ENCODE assay signal across 13 cellular contexts in genomic region chrX:72127332-72127731, GRCh38. TPM values are rescaled to one million over a fixed set of nuclear protein-coding genes. Genes with fewer than 3 reads are reported as not detected.
DNase-seq lines count a peak whose midpoint lies in the region; ATAC-seq, FAIRE-seq and TF ChIP-seq lines count a peak whose summit lies in the region.
"Had no signal": no experiment of that assay in that cellular context is flagged by ENCODE, and none has a peak within 500 bp of the region (broad histone marks: within the 10 kb centered on the region; RNA-seq: fewer than 3 reads in every experiment).

No MANE protein-coding gene starts in this region.

- FAIRE-seq in GM12892 (lab: Jason Lieb, UNC) = no peak
- FAIRE-seq: D721Med had no signal

- no peaks in the 10 kb centered on the region for H3K9me2 ChIP-seq in Loucy (replicated peaks; ENCODE audit: low read depth, low read length)

- peaks cover 65% of the 10 kb centered on the region for H3K4me1 Mint-ChIP-seq in endothelial cell (ENCODE audit: unreplicated experiment)

- no peak for ATAC-seq in HG03442 (IDR thresholded peaks at IDR 0.05; ENCODE audit: unreplicated experiment)

- H3K36me3 ChIP-seq in Loucy (ENCODE audit: insufficient read depth, low read length) (no peaks in the 10 kb centered on the region), muscle layer of colon (ENCODE audit: insufficient read depth, low read length) (peaks cover 7% of the 10 kb centered on the region), stomach smooth muscle (ENCODE audit: control insufficient read depth in 2 of 2, insufficient read depth in 2 of 2, low read length in 2 of 2) (no peaks in the 10 kb centered on the region)

- H3K27ac Mint-ChIP-seq in endothelial cell (ENCODE audit: unreplicated experiment) = peak overlapping the region; percentile 24
- H3K27ac Mint-ChIP-seq: CD8-positive, alpha-beta T cell; GM23338; IgD-negative memory B cell had no signal

- H3K4me1 ChIP-seq in Loucy (ENCODE audit: insufficient read depth, low read length, poor library complexity, severe bottlenecking) (peaks cover 49% of the 10 kb centered on the region), muscle layer of colon (ENCODE audit: insufficient read depth, low read length) (peaks cover 38% of the 10 kb centered on the region), stomach smooth muscle (ENCODE audit: control insufficient read depth, insufficient read depth, low read length) (peaks cover 47% of the 10 kb centered on the region)

- no peaks in the 10 kb centered on the region for H3K9me3 Mint-ChIP-seq in endothelial cell (ENCODE audit: unreplicated experiment)
- H3K9me3 Mint-ChIP-seq: CD8-positive, alpha-beta T cell; IgD-negative memory B cell had no signal

- peaks cover 6% of the 10 kb centered on the region for H3K27me3 Mint-ChIP-seq in endothelial cell (ENCODE audit: unreplicated experiment)

- H4K20me1 ChIP-seq in Loucy (ENCODE audit: insufficient read depth, low read length, poor library complexity, severe bottlenecking) = no peaks in the 10 kb centered on the region

- no peak overlapping the region for H3K4me3 ChIP-seq in Loucy (ENCODE audit: low read length, poor library complexity, severe bottlenecking)
- H3K4me3 ChIP-seq in muscle layer of colon (ENCODE audit: low read depth in 1 of 2, low read length in 2 of 2) = no peak overlapping the region
- no peak overlapping the region for H3K4me3 ChIP-seq in stomach smooth muscle (ENCODE audit: low read length in 2 of 2)
- H3K4me3 ChIP-seq: GM23338 had no signal

- H3K4me3 Mint-ChIP-seq in endothelial cell (ENCODE audit: unreplicated experiment) = no peak overlapping the region
- H3K4me3 Mint-ChIP-seq: B cell; CD8-positive, alpha-beta T cell; GM23338; IgD-negative memory B cell had no signal

- peaks cover 18% of the 10 kb centered on the region for H3K36me3 Mint-ChIP-seq in endothelial cell (ENCODE audit: low read depth, unreplicated experiment)
- H3K36me3 Mint-ChIP-seq: CD8-positive, alpha-beta T cell had no signal

- DNase-seq in endothelial cell (ENCODE audit: low spot score) = no peak
- no peak for DNase-seq in GM12892 (ENCODE audit: insufficient read length)
- no peak for DNase-seq in putamen (ENCODE audit: low spot score)

- H3K4me2 ChIP-seq in Loucy (ENCODE audit: low read depth, low read length, poor library complexity, severe bottlenecking) = no peak overlapping the region
- H3K4me2 ChIP-seq: GM23338 had no signal

- H3K27me3 ChIP-seq in Loucy (ENCODE audit: insufficient read depth, low read length, poor library complexity, severe bottlenecking) (no peaks in the 10 kb centered on the region), muscle layer of colon (ENCODE audit: control insufficient read depth in 1 of 2, insufficient read depth in 2 of 2, low read length in 2 of 2) (peaks cover 5 to 26% of the 10 kb centered on the region in 2 donors), stomach smooth muscle (ENCODE audit: control insufficient read depth in 1 of 2, insufficient read depth in 2 of 2, low read length in 2 of 2) (peaks cover 0 to 32% of the 10 kb centered on the region in 2 donors)

- H3F3A ChIP-seq in Loucy (ENCODE audit: low read depth) = no peaks in the 10 kb centered on the region

- no peak for TF ChIP-seq CTCF in Loucy (conservative IDR thresholded peaks at IDR 0.05; ENCODE audit: low read length)
- TF ChIP-seq CTCF in endothelial cell (IDR thresholded peaks at IDR 0.05; ENCODE audit: unreplicated experiment) = no peak

- TF ChIP-seq POLR2A in GM12892 (IDR thresholded peaks at IDR 0.05; ENCODE audit: low read depth, low read length) = no peak

- H3K27ac ChIP-seq in muscle layer of colon (ENCODE audit: low read depth, low read length) (peak overlapping the region; percentile 65), stomach smooth muscle (ENCODE audit: low read length) (peak overlapping the region; percentile 74)

- no peaks in the 10 kb centered on the region for H3K79me2 ChIP-seq in Loucy (ENCODE audit: insufficient read depth, low read length)

- no peak overlapping the region for H2AFZ ChIP-seq in Loucy (ENCODE audit: low read length)
- H2AFZ ChIP-seq: GM23338 had no signal

- H3K9me3 ChIP-seq in Loucy (ENCODE audit: insufficient read depth, low read depth, low read length) = no peaks in the 10 kb centered on the region
- no peaks in the 10 kb centered on the region for H3K9me3 ChIP-seq in muscle layer of colon (ENCODE audit: low read length)
- H3K9me3 ChIP-seq in stomach smooth muscle (ENCODE audit: control insufficient read depth in 2 of 2, low read length in 2 of 2) = no peaks in the 10 kb centered on the region

- H3K9ac ChIP-seq in Loucy (ENCODE audit: low read depth, low read length, poor library complexity, severe bottlenecking) (peak overlapping the region; percentile 66), muscle layer of colon (ENCODE audit: low read length) (no peak overlapping the region), stomach smooth muscle (ENCODE audit: low read length in 2 of 2) (no peak overlapping the region)

RNA-seq across cellular contexts. Expression of gene RTL5, which starts 4.4 kb away (rescaled TPM):
- 8.5 TPM for total RNA-seq in endothelial cell (ENCODE audit: unreplicated experiment)
- polyA plus RNA-seq in GM12892 (2012; ENCODE audit: missing spikeins) = 0.32 TPM
- total RNA-seq: OCI-LY7 had no signal
- polyA plus RNA-seq: IgD-negative memory B cell had no signal

RNA-seq across cellular contexts. Expression of gene PIN4, which starts 54.2 kb away (rescaled TPM):
- total RNA-seq in endothelial cell (ENCODE audit: unreplicated experiment) = 9.3 TPM
- polyA plus RNA-seq in GM12892 (2012; ENCODE audit: missing spikeins) = 46.5 TPM
